ENCODE assay signal across 14 cellular contexts in the genomic region with DNA sequence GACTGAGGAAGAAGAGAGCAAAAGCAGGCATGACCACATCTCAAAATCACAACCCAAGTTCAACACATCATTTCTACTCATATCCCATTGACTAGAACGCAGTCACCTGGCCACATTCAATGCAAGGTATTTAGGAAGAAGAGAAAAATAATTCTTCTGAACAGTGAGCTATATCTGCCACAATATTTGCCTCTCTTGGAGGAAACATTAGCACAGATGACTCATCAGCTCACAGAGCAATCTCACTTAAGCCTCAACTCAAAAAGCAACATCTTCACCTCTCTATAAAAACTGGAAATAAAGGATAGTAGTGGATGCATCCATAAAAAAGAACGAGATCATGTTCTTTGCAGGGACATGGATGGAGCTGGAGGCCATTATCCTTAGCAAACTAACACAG.
DNase-seq lines count a peak whose midpoint lies in the region; TF ChIP-seq lines count a peak whose summit lies in the region.
"Had no signal": no experiment of that assay in that cellular context is flagged by ENCODE, and none has a peak within 500 bp of the region (broad histone marks: within the 10 kb centered on the region; RNA-seq: fewer than 3 reads in every experiment).

No MANE protein-coding gene starts in this region.

- no peak for TF ChIP-seq POLR2A in adrenal gland (IDR thresholded peaks at IDR 0.05)
- no peak for TF ChIP-seq POLR2A in vagina (IDR thresholded peaks at IDR 0.05)

- H3K27ac ChIP-seq in tibial artery = no peak overlapping the region
- no peak overlapping the region for H3K27ac ChIP-seq in adrenal gland
- H3K27ac ChIP-seq in vagina = no peak overlapping the region
- H3K27ac ChIP-seq: RWPE1, SJCRH30 had no signal

- WGBS in adrenal gland, 4 donors = 70 to 82% (median 73%) methylated on average over 2 of the region's 2 CpGs

- no peak overlapping the region for H3K4me3 ChIP-seq in tibial artery
- H3K4me3 ChIP-seq in adrenal gland = no peak overlapping the region
- no peak overlapping the region for H3K4me3 ChIP-seq in vagina
- H3K4me3 ChIP-seq: SJCRH30 had no signal

- H3K36me3 ChIP-seq in tibial artery = no peaks in the 10 kb centered on the region
- H3K36me3 ChIP-seq in adrenal gland (replicated peaks in 1 of 2) = no peaks in the 10 kb centered on the region
- no peaks in the 10 kb centered on the region for H3K36me3 ChIP-seq in vagina
- H3K36me3 ChIP-seq: SJCRH30 had no signal

- no peak for TF ChIP-seq CTCF in tibial artery (IDR thresholded peaks at IDR 0.05)
- no peak for TF ChIP-seq CTCF in adrenal gland (IDR thresholded peaks at IDR 0.05)
- TF ChIP-seq CTCF in vagina (IDR thresholded peaks at IDR 0.05) = no peak

- no peaks in the 10 kb centered on the region for H3K9me3 ChIP-seq in tibial artery
- H3K9me3 ChIP-seq in adrenal gland (replicated peaks in 1 of 3) = no peaks in the 10 kb centered on the region
- no peaks in the 10 kb centered on the region for H3K9me3 ChIP-seq in vagina
- H3K9me3 ChIP-seq: SJCRH30 had no signal

- peak; percentile 50 for DNase-seq in DMS53 (lab: John Stamatoyannopoulos, UW)
- peak; percentile 37 for DNase-seq in LHCN-M2 (ENCODE audit: low read depth)
- DNase-seq in amniotic stem cell (lab: John Stamatoyannopoulos, UW) = peak; percentile 4
- peak; percentile 27 for DNase-seq in renal cortical epithelial cell (ENCODE audit: low read depth)
- DNase-seq in tibial artery = no peak
- DNase-seq in adrenal gland = no peak
- no peak for DNase-seq in vagina (ENCODE audit: extremely low spot score in 2 of 2)
- DNase-seq: C1 segment of cervical spinal cord, H9, Kasumi-1, NCI-H187 treated with DMSO at 0.1 percent for 48 hours, NCI-H526 treated with DMSO at 0.1 percent for 48 hours, SJCRH30 had no signal

- H3K4me1 ChIP-seq in tibial artery = no peaks in the 10 kb centered on the region
- no peaks in the 10 kb centered on the region for H3K4me1 ChIP-seq in adrenal gland (replicated peaks in 1 of 2)
- no peaks in the 10 kb centered on the region for H3K4me1 ChIP-seq in vagina
- H3K4me1 ChIP-seq: SJCRH30 had no signal

- H3K27me3 ChIP-seq in tibial artery (peaks cover 0 to 1% of the 10 kb centered on the region in 2 donors), adrenal gland (no peaks in the 10 kb centered on the region), vagina (no peaks in the 10 kb centered on the region)
- H3K27me3 ChIP-seq: SJCRH30 had no signal

- intact Hi-C loops in tibial artery (cut with DNase I; ENCODE audit: low total_unique reads) = no loop called here
- intact Hi-C loops in adrenal gland (cut with DNase I) = loop anchor here in 1 of 2 donors (5.0 kb wide), 1 partner anchor 35 kb away; no protein-coding TSS in a partner anchor
- intact Hi-C loops in vagina (cut with DNase I) = no loop called here

Comparison
In these comparisons a context has a peak if more than half of its experiments do, and no peak if none do; other contexts are left out.
1. DNase-seq: peak in DMS53 (single experiment), LHCN-M2 (single experiment), amniotic stem cell (single experiment) and renal cortical epithelial cell (single experiment); none in tibial artery (0 of 2), adrenal gland (0 of 7) and vagina (0 of 2).